ENCODE assay signal across 8 cellular contexts in the genomic region with DNA sequence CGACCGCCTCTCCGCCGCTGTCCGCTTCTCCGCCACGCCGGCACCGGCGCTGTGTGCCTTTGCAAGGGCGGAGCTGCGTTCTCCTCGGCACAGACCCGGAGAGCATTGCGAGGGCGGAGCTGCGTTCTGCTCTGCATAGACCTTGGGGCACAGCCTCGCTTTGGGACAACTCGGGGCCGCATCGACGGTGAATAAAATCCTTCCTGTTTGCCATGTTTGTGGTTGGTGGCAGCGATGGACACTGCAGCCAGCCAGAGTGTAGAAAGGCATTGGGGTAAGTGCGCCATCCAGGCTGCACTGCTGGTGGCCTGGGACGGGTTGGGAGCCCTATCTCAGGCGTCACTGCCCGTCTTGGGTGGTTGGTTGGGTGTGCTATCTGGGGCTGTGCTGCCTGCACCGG.
DNase-seq lines count a peak whose midpoint lies in the region; ATAC-seq and TF ChIP-seq lines count a peak whose summit lies in the region.
"Not testable (repeated sequence)": the region's sequence is repeated elsewhere in the genome, so short reads cannot be mapped to it uniquely, and the experiment has no call there.

No MANE protein-coding gene starts in this region.

- H3K27me3 ChIP-seq in Peyer's patch; esophagus squamous epithelium; iPS-15b (ENCODE audit: control insufficient read depth, insufficient read depth, low read length); skeletal muscle satellite cell (ENCODE audit: control insufficient read depth, insufficient read depth, low read length): not testable (repeated sequence)

- not testable (repeated sequence) for H3K9me3 Mint-ChIP-seq in activated T-cell treated with anti-CD3 and anti-CD28 coated beads, Interleukin-2, amount 50 U/mL, for 24 hours; brain; natural killer cell treated with Interleukin-12 subunit alpha and Interleukin-12 subunit beta and Interleukin-15 and Interleukin-18, amount 100 ng/mL, for 72 hours

- intact Hi-C loops in esophagus squamous epithelium (cut with DNase I): not testable (repeated sequence)

- DNase-seq in GM12865 (ENCODE audit: low read depth) (peak; percentile 7), Peyer's patch (peak in 2 of 3 donors; percentile 14 to 44)
- not testable (repeated sequence) for DNase-seq in activated T-cell treated with anti-CD3 and anti-CD28 coated beads, Interleukin-2, amount 50 U/mL, for 24 hours; esophagus squamous epithelium (lab: John Stamatoyannopoulos, UW)
- DNase-seq in natural killer cell treated with Interleukin-12 subunit alpha and Interleukin-12 subunit beta and Interleukin-15 and Interleukin-18, amount 100 ng/mL, for 72 hours (ENCODE audit: low spot score): peak; percentile 48

- not testable (repeated sequence) for ATAC-seq in natural killer cell treated with Interleukin-12 subunit alpha and Interleukin-12 subunit beta and Interleukin-15 and Interleukin-18, amount 100 ng/mL, for 72 hours

- H3K27ac Mint-ChIP-seq in activated T-cell treated with anti-CD3 and anti-CD28 coated beads, Interleukin-2, amount 50 U/mL, for 24 hours; natural killer cell treated with Interleukin-12 subunit alpha and Interleukin-12 subunit beta and Interleukin-15 and Interleukin-18, amount 100 ng/mL, for 72 hours: not testable (repeated sequence)
- peak overlapping the region; percentile 76 to 95 (median 89) for H3K27ac Mint-ChIP-seq in brain

- peak overlapping the region in 1 of 4 donors; percentile 52 for H3K27ac ChIP-seq in Peyer's patch
- peak overlapping the region in 3 of 4 donors; percentile 6 to 65 (median 50) for H3K27ac ChIP-seq in esophagus squamous epithelium

- H3K4me2 ChIP-seq in skeletal muscle satellite cell (ENCODE audit: low read length): not testable (repeated sequence)

- not testable (repeated sequence) for H3K9me3 ChIP-seq in Peyer's patch; esophagus squamous epithelium; iPS-15b (ENCODE audit: control insufficient read depth, insufficient read depth, low read length); skeletal muscle satellite cell (replicated peaks; ENCODE audit: low read length)

- H3K27me3 Mint-ChIP-seq in activated T-cell treated with anti-CD3 and anti-CD28 coated beads, Interleukin-2, amount 50 U/mL, for 24 hours; brain; natural killer cell treated with Interleukin-12 subunit alpha and Interleukin-12 subunit beta and Interleukin-15 and Interleukin-18, amount 100 ng/mL, for 72 hours: not testable (repeated sequence)

- H3K9ac ChIP-seq in iPS-15b (ENCODE audit: low read depth, low read length); skeletal muscle satellite cell (ENCODE audit: low read depth, low read length): not testable (repeated sequence)

- H3K36me3 ChIP-seq in Peyer's patch; esophagus squamous epithelium; iPS-15b (ENCODE audit: control insufficient read depth, insufficient read depth, low read length); skeletal muscle satellite cell (ENCODE audit: insufficient read depth, low read length): not testable (repeated sequence)

- WGBS in esophagus squamous epithelium, 2 donors: no CpG with 5 or more reads among the region's 28 CpGs

- H3K4me1 ChIP-seq in Peyer's patch; esophagus squamous epithelium; iPS-15b (ENCODE audit: control insufficient read depth, insufficient read depth, low read length); skeletal muscle satellite cell (ENCODE audit: control insufficient read depth, insufficient read depth, low read length): not testable (repeated sequence)

- peak overlapping the region; percentile 68 for H3K4me3 Mint-ChIP-seq in activated T-cell treated with anti-CD3 and anti-CD28 coated beads, Interleukin-2, amount 50 U/mL, for 24 hours
- peak overlapping the region; percentile 86 to 92 (median 88) for H3K4me3 Mint-ChIP-seq in brain
- H3K4me3 Mint-ChIP-seq in natural killer cell treated with Interleukin-12 subunit alpha and Interleukin-12 subunit beta and Interleukin-15 and Interleukin-18, amount 100 ng/mL, for 72 hours: not testable (repeated sequence)

- H3K4me1 Mint-ChIP-seq in activated T-cell treated with anti-CD3 and anti-CD28 coated beads, Interleukin-2, amount 50 U/mL, for 24 hours (ENCODE audit: low read depth); brain; natural killer cell treated with Interleukin-12 subunit alpha and Interleukin-12 subunit beta and Interleukin-15 and Interleukin-18, amount 100 ng/mL, for 72 hours (ENCODE audit: low read depth in 2 of 2): not testable (repeated sequence)

- not testable (repeated sequence) for TF ChIP-seq POLR2A in Peyer's patch (IDR thresholded peaks at IDR 0.05); esophagus squamous epithelium (IDR thresholded peaks at IDR 0.05)

- not testable (repeated sequence) for TF ChIP-seq CTCF in GM12865 (IDR thresholded peaks at IDR 0.05; ENCODE audit: insufficient read depth, low read depth, low read length, missing control alignments); Peyer's patch (IDR thresholded peaks at IDR 0.05); brain (conservative IDR thresholded peaks at IDR 0.05); esophagus squamous epithelium (IDR thresholded peaks at IDR 0.05)

- H3K4me3 ChIP-seq in GM12865 (ENCODE audit: low read depth, low read length): not testable (repeated sequence)
- H3K4me3 ChIP-seq in Peyer's patch (peak overlapping the region in 1 of 4 donors; percentile 39), esophagus squamous epithelium (peak overlapping the region in 3 of 4 donors; percentile 29 to 56 (median 37)), iPS-15b (ENCODE audit: low read depth, low read length) (peak overlapping the region; percentile 37), skeletal muscle satellite cell (ENCODE audit: low read length) (peak overlapping the region; percentile 63)

- H3K36me3 Mint-ChIP-seq in activated T-cell treated with anti-CD3 and anti-CD28 coated beads, Interleukin-2, amount 50 U/mL, for 24 hours (ENCODE audit: low read depth); brain; natural killer cell treated with Interleukin-12 subunit alpha and Interleukin-12 subunit beta and Interleukin-15 and Interleukin-18, amount 100 ng/mL, for 72 hours: not testable (repeated sequence)
